ENCODE assay signal across 9 cellular contexts in the genomic region with DNA sequence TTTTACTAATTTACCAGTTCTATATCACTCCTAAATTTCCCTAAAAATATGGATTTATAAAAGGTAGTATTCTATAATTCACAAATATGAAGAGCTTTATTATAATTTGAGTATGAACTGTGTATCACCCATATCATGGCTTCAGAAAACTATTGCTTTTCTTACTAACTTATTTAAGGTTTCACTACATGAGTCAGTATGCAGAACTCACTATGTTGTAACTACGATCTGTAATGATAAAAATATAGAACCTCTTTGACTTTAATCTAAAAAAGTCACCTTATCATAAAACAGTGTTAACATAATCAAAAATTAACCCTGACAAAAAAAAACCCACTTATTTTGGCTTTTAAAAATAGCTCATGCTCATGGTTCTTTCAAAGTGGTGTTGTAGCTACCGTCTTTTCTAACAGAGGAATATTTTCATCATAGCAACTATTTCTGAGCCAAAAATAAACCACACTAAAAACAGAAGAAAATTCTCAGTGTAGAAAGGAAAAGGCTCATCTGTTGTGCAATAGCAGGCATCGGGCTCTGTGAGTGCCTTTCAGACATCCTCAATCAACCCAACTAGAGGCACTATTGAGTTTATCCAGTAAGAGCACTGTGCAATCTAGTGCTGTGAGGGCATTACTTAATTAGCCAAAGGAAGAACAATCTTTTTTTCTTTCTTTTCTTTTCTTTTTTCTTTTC. TPM values are rescaled to one million over a fixed set of nuclear protein-coding genes. Genes with fewer than 3 reads are reported as not detected.
DNase-seq lines count a peak whose midpoint lies in the region; ATAC-seq, FAIRE-seq and TF ChIP-seq lines count a peak whose summit lies in the region.
"Had no signal": no experiment of that assay in that cellular context is flagged by ENCODE, and none has a peak within 500 bp of the region (broad histone marks: within the 10 kb centered on the region; RNA-seq: fewer than 3 reads in every experiment).

No MANE protein-coding gene starts in this region.

- H3K27ac Mint-ChIP-seq in activated B cell treated with CpG ODN at 0.5 μM for 24 hours: no peak overlapping the region

- no peaks in the 10 kb centered on the region for H3K9me3 Mint-ChIP-seq in activated B cell treated with CpG ODN at 0.5 μM for 24 hours

- peaks cover 17% of the 10 kb centered on the region for H3K4me1 Mint-ChIP-seq in activated B cell treated with CpG ODN at 0.5 μM for 24 hours

- H3K4me3 Mint-ChIP-seq in activated B cell treated with CpG ODN at 0.5 μM for 24 hours: no peak overlapping the region

- TF ChIP-seq POLR2A in GM18505 (IDR thresholded peaks at IDR 0.05; ENCODE audit: borderline replicate concordance, extremely low read depth, insufficient read depth, insufficient read length): no peak

- CTCF ChIA-PET in activated B cell treated with CpG ODN at 0.5 μM for 24 hours (lab: Charles Lee): interaction anchor here (0.7 to 1.4 kb wide), 2 partner anchors 101 to 348 kb away, joined by 3 to 5 read pairs; no protein-coding TSS in a partner anchor

- FAIRE-seq in HTR-8/SVneo (lab: Jason Lieb, UNC): no peak
- no peak for FAIRE-seq in GM19239 (lab: Jason Lieb, UNC)

- no peak for TF ChIP-seq CTCF in activated B cell treated with CpG ODN at 0.5 μM for 24 hours (IDR thresholded peaks at IDR 0.05)

- ATAC-seq in activated B cell treated with CpG ODN at 0.5 μM for 24 hours (ENCODE audit: low read depth) (peak; percentile 56), GM18505 (IDR thresholded peaks at IDR 0.05; ENCODE audit: unreplicated experiment) (no peak), GM21390 (IDR thresholded peaks at IDR 0.05; ENCODE audit: unreplicated experiment) (no peak)

- POLR2A ChIA-PET in activated B cell treated with CpG ODN at 0.5 μM for 24 hours (lab: Charles Lee): interaction anchor here (2.0 kb wide), 1 partner anchor 121 kb away, joined by 11 read pairs; a partner anchor contains a TSS

- H3K27me3 Mint-ChIP-seq in activated B cell treated with CpG ODN at 0.5 μM for 24 hours: no peaks in the 10 kb centered on the region

- intact Hi-C loops in activated B cell treated with CpG ODN at 0.5 μM for 24 hours (cut with micrococcal nuclease): no loop called here

- peak; percentile 42 for DNase-seq in DMS114 treated with DMSO at 0.1 percent for 48 hours (lab: John Stamatoyannopoulos, UW; ENCODE audit: unreplicated experiment)
- peak; percentile 54 for DNase-seq in HTR-8/SVneo (ENCODE audit: insufficient read length, low spot score)
- DNase-seq in activated B cell treated with CpG ODN at 0.5 μM for 24 hours: no peak
- DNase-seq in medulla oblongata (ENCODE audit: extremely low spot score): peak; percentile 58
- DNase-seq in GM19239 (ENCODE audit: insufficient read length, low spot score): no peak
- DNase-seq in NCI-H2081 treated with DMSO at 0.1 percent for 48 hours (lab: John Stamatoyannopoulos, UW): no peak

- peaks cover 6% of the 10 kb centered on the region for H3K36me3 Mint-ChIP-seq in activated B cell treated with CpG ODN at 0.5 μM for 24 hours (ENCODE audit: low read depth)

RNA-seq across cellular contexts. Expression of a gene that starts 42.1 kb away (rescaled TPM):
- total RNA-seq in activated B cell treated with CpG ODN at 0.5 μM for 24 hours: 40.6 and 44.6 TPM in 2 replicates
- total RNA-seq: fibroblast of lung had no signal

RNA-seq across cellular contexts. Expression of a gene that starts 53.1 kb away (rescaled TPM):
- 81.9 and 100 TPM in 2 replicates for total RNA-seq in activated B cell treated with CpG ODN at 0.5 μM for 24 hours

Comparison
In these comparisons a context has a peak if more than half of its experiments do, and no peak if none do; other contexts are left out.
1. DNase-seq: peak in DMS114 treated with DMSO at 0.1 percent for 48 hours (single experiment), HTR-8/SVneo (single experiment) and medulla oblongata (single experiment); none in activated B cell treated with CpG ODN at 0.5 μM for 24 hours (single experiment), GM19239 (single experiment) and NCI-H2081 treated with DMSO at 0.1 percent for 48 hours (single experiment).